In genomic region chr13:72462726-72463125, GRCh38 we compare ENCODE assay signal across 26 cellular contexts.
"Had no signal": no experiment of that assay in that cellular context is flagged by ENCODE, and none has a peak within 500 bp of the region (broad histone marks: within the 10 kb centered on the region; RNA-seq: fewer than 3 reads in every experiment).

No MANE protein-coding gene starts in this region.

- H3K4me3 ChIP-seq: ascending aorta, gastrocnemius medialis, spleen, transverse colon had no signal

- H3K36me3 ChIP-seq: ascending aorta, gastrocnemius medialis, spleen, transverse colon, WERI-Rb-1 had no signal

- H3K27me3 ChIP-seq: ascending aorta, gastrocnemius medialis, spleen, transverse colon had no signal

- H3K27ac Mint-ChIP-seq: activated naive CD4-positive, alpha-beta T cell treated with anti-CD3 and anti-CD28 coated beads, Interleukin-2, amount 10 ng/mL, durations not matched to agents 7 days and 5 days; activated naive CD8-positive, alpha-beta T cell treated with anti-CD3 and anti-CD28 coated beads, Interleukin-2, amount 10 ng/mL, durations not matched to agents 7 days and 5 days; activated T-helper 1 cell treated with anti-CD3 and anti-CD28 coated beads, Interleukin-12 subunit alpha, Interleukin-12 subunit beta, Interleukin-2, Interleukin-4 antibody, amounts not matched to agents 30 ng/mL and 10 ng/mL and 1 ng/mL, durations not matched to agents 14 hours and 24 hours and 36 hours; memory B cell; naive thymus-derived CD8-positive, alpha-beta T cell; T-helper 1 cell treated with Interleukin-12 subunit alpha and Interleukin-12 subunit beta and Interleukin-4 antibody, amounts not matched to agents 30 μg/mL and 1 μg/mL, for 36 hours had no signal

- H3K27ac ChIP-seq: ascending aorta, gastrocnemius medialis, spleen, WERI-Rb-1 had no signal

- H3K9me3 ChIP-seq: ascending aorta, gastrocnemius medialis, spleen, transverse colon had no signal

- H3K36me3 Mint-ChIP-seq: activated naive CD4-positive, alpha-beta T cell treated with anti-CD3 and anti-CD28 coated beads, Interleukin-2, amount 10 ng/mL, durations not matched to agents 7 days and 5 days; activated naive CD8-positive, alpha-beta T cell treated with anti-CD3 and anti-CD28 coated beads, Interleukin-2, amount 10 ng/mL, durations not matched to agents 7 days and 5 days; memory B cell; naive thymus-derived CD8-positive, alpha-beta T cell had no signal

- DNase-seq: activated CD4-positive, alpha-beta T cell treated with anti-CD3 and anti-CD28 coated beads for 48 hours; activated CD4-positive, alpha-beta T cell treated with anti-CD3 and anti-CD28 coated beads, Interleukin-2, amount 50 U/mL, for 48 hours; activated CD8-positive, alpha-beta memory T cell treated with anti-CD3 and anti-CD28 coated beads for 24 hours; activated effector memory CD4-positive, alpha-beta T cell treated with anti-CD3 and anti-CD28 coated beads, Interleukin-2, amount 50 U/mL, for 16 hours; activated naive CD4-positive, alpha-beta T cell treated with anti-CD3 and anti-CD28 coated beads, Interleukin-2, amount 10 ng/mL, durations not matched to agents 7 days and 5 days; activated naive CD8-positive, alpha-beta T cell treated with anti-CD3 and anti-CD28 coated beads, Interleukin-2, amount 10 ng/mL, durations not matched to agents 7 days and 5 days; dermis blood vessel endothelial cell; effector CD4-positive, alpha-beta T cell; gastrocnemius medialis; hypothalamus; naive thymus-derived CD8-positive, alpha-beta T cell; right cardiac atrium; spleen; stimulated activated CD4-positive, alpha-beta T cell treated with anti-CD3 and anti-CD28 coated beads, Interleukin-2, amount 100 ng/mL, for 48 hours; stimulated activated naive CD4-positive, alpha-beta T cell treated with Interleukin-2 at 50 U/mL for 16 hours; T1000; transverse colon; WERI-Rb-1 had no signal

- H3K27me3 Mint-ChIP-seq: activated naive CD4-positive, alpha-beta T cell treated with anti-CD3 and anti-CD28 coated beads, Interleukin-2, amount 10 ng/mL, durations not matched to agents 7 days and 5 days; activated naive CD8-positive, alpha-beta T cell treated with anti-CD3 and anti-CD28 coated beads, Interleukin-2, amount 10 ng/mL, durations not matched to agents 7 days and 5 days; memory B cell had no signal

- H3K4me3 Mint-ChIP-seq: activated naive CD4-positive, alpha-beta T cell treated with anti-CD3 and anti-CD28 coated beads, Interleukin-2, amount 10 ng/mL, durations not matched to agents 7 days and 5 days; activated naive CD8-positive, alpha-beta T cell treated with anti-CD3 and anti-CD28 coated beads, Interleukin-2, amount 10 ng/mL, durations not matched to agents 7 days and 5 days; activated T-helper 1 cell treated with anti-CD3 and anti-CD28 coated beads, Interleukin-12 subunit alpha, Interleukin-12 subunit beta, Interleukin-2, Interleukin-4 antibody, amounts not matched to agents 30 ng/mL and 10 ng/mL and 1 ng/mL, durations not matched to agents 14 hours and 24 hours and 36 hours; memory B cell; naive thymus-derived CD8-positive, alpha-beta T cell; T-helper 1 cell treated with Interleukin-12 subunit alpha and Interleukin-12 subunit beta and Interleukin-4 antibody, amounts not matched to agents 30 μg/mL and 1 μg/mL, for 36 hours had no signal

- H3K4me1 ChIP-seq: ascending aorta, gastrocnemius medialis, spleen had no signal

- H3K4me1 Mint-ChIP-seq: activated naive CD4-positive, alpha-beta T cell treated with anti-CD3 and anti-CD28 coated beads, Interleukin-2, amount 10 ng/mL, durations not matched to agents 7 days and 5 days; activated naive CD8-positive, alpha-beta T cell treated with anti-CD3 and anti-CD28 coated beads, Interleukin-2, amount 10 ng/mL, durations not matched to agents 7 days and 5 days; memory B cell; naive thymus-derived CD8-positive, alpha-beta T cell had no signal

- H3K9me3 Mint-ChIP-seq: activated naive CD4-positive, alpha-beta T cell treated with anti-CD3 and anti-CD28 coated beads, Interleukin-2, amount 10 ng/mL, durations not matched to agents 7 days and 5 days; activated naive CD8-positive, alpha-beta T cell treated with anti-CD3 and anti-CD28 coated beads, Interleukin-2, amount 10 ng/mL, durations not matched to agents 7 days and 5 days; activated T-helper 1 cell treated with anti-CD3 and anti-CD28 coated beads, Interleukin-12 subunit alpha, Interleukin-12 subunit beta, Interleukin-2, Interleukin-4 antibody, amounts not matched to agents 30 ng/mL and 10 ng/mL and 1 ng/mL, durations not matched to agents 14 hours and 24 hours and 36 hours; T-helper 1 cell treated with Interleukin-12 subunit alpha and Interleukin-12 subunit beta and Interleukin-4 antibody, amounts not matched to agents 30 μg/mL and 1 μg/mL, for 36 hours had no signal

- FAIRE-seq: bronchial epithelial cell, colon, urothelium cell line had no signal

- ATAC-seq: activated CD4-positive, CD25-positive, alpha-beta regulatory T cell treated with anti-CD3 and anti-CD28 coated beads, Interleukin-2, amount 50 U/mL, for 24 hours; gastrocnemius medialis; naive thymus-derived CD8-positive, alpha-beta T cell had no signal
